21 cellular contexts compared by ENCODE assay signal in genomic region chr3:37447732-37448131, GRCh38. TPM values are rescaled to one million over a fixed set of nuclear protein-coding genes. Genes with fewer than 3 reads are reported as not detected.
"Had no signal": no experiment of that assay in that cellular context is flagged by ENCODE, and none has a peak within 500 bp of the region (broad histone marks: within the 10 kb centered on the region; RNA-seq: fewer than 3 reads in every experiment).

No MANE protein-coding gene starts in this region.

- H3K79me2 ChIP-seq: hepatocyte had no signal

- DNase-seq: colonic mucosa; cortex of kidney; effector CD4-positive, alpha-beta T cell; effector memory CD4-positive, alpha-beta T cell; foreskin keratinocyte; heart left ventricle; hypothalamus; immature natural killer cell; islet precursor cell; kidney; kidney glomerular epithelial cell; left lung; left ventricle myocardium superior; lower lobe of right lung; mesenchymal stem cell; midbrain; naive thymus-derived CD4-positive, alpha-beta T cell had no signal

- H3K4me3 ChIP-seq: colonic mucosa, esophagus muscularis mucosa, gastroesophageal sphincter, heart left ventricle, hepatocyte, left lung, lower lobe of right lung had no signal

- H3K4me3 Mint-ChIP-seq: dendritic cell treated with granulocyte-macrophage colony-stimulating factor and Interleukin-4, amounts not matched to agents 40 ng/mL and 50 ng/mL, for 4 days; immature natural killer cell; naive thymus-derived CD4-positive, alpha-beta T cell had no signal

- H2AFZ ChIP-seq: hepatocyte had no signal

- H3K9me3 Mint-ChIP-seq: dendritic cell treated with granulocyte-macrophage colony-stimulating factor and Interleukin-4, amounts not matched to agents 40 ng/mL and 50 ng/mL, for 4 days; immature natural killer cell; naive thymus-derived CD4-positive, alpha-beta T cell had no signal

- H3K9me3 ChIP-seq: colonic mucosa, esophagus muscularis mucosa, gastroesophageal sphincter, heart left ventricle, left lung, lower lobe of right lung had no signal

- ATAC-seq: foreskin keratinocyte; gastroesophageal sphincter; heart left ventricle; left lung; left ventricle myocardium superior; lower lobe of right lung; naive thymus-derived CD4-positive, alpha-beta T cell had no signal

- H3K36me3 ChIP-seq: colonic mucosa, esophagus muscularis mucosa, gastroesophageal sphincter, heart left ventricle, left lung, lower lobe of right lung had no signal

- H3K4me2 ChIP-seq: hepatocyte had no signal

- H3K27ac Mint-ChIP-seq: dendritic cell treated with granulocyte-macrophage colony-stimulating factor and Interleukin-4, amounts not matched to agents 40 ng/mL and 50 ng/mL, for 4 days; immature natural killer cell; naive thymus-derived CD4-positive, alpha-beta T cell had no signal

- H3K4me1 ChIP-seq: colonic mucosa had no signal

- H3K27me3 ChIP-seq: esophagus muscularis mucosa, gastroesophageal sphincter had no signal

- H3K27ac ChIP-seq: colonic mucosa, esophagus muscularis mucosa, foreskin keratinocyte, gastroesophageal sphincter, heart left ventricle, hepatocyte, left lung, lower lobe of right lung had no signal

- H3K36me3 Mint-ChIP-seq: immature natural killer cell; naive thymus-derived CD4-positive, alpha-beta T cell had no signal

RNA-seq across cellular contexts. Expression of gene ITGA9, which starts 4.2 kb away (rescaled TPM):
- polyA plus RNA-seq: foreskin keratinocyte, immature natural killer cell had no signal
